In genomic region chr6:89066929-89067646, GRCh38 we compare ENCODE assay signal across 2 cellular contexts.
TF ChIP-seq lines count a peak whose summit lies in the region.

No MANE protein-coding gene starts in this region.

TF ChIP-seq in GM23338, 12 proteins besides CTCF, POLR2A, EP300 and RAD21:
- no peak for TF ChIP-seq CREB1 (CRISPR knock-in tag; IDR thresholded peaks at IDR 0.05; ENCODE audit: low read depth)

TF ChIP-seq in K562, 482 proteins besides CTCF, POLR2A, EP300 and RAD21:
- TF ChIP-seq ATF7 (IDR thresholded peaks at IDR 0.05), result no peak
- TF ChIP-seq CREB3L1 (IDR thresholded peaks at IDR 0.05; ENCODE audit: borderline replicate concordance, low read depth), result no peak
- TF ChIP-seq KDM1A (IDR thresholded peaks at IDR 0.05), result no peak
- no peak for TF ChIP-seq TSC22D4 (tag; IDR thresholded peaks at IDR 0.05)
